ENCODE assay signal across 19 cellular contexts in the genomic region with DNA sequence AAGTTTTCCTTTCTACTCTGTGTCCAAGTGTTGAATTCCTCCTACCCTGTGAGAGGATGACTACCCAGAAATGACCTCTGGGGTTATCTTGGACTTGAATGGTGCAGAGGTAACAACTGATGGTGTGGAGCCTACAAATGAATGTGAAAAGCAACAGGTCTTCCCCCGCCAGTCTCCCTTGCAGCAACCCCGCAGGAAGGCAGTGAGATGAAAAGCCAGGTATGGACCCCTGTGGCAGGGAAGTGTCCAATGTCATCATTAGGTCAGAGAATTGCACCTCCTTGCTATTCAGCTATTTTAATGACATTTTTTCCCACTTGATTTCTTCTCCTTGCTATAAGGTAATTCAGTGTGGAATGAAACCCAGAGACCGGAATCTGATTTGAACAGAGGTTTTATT.
"Had no signal": no experiment of that assay in that cellular context is flagged by ENCODE, and none has a peak within 500 bp of the region (broad histone marks: within the 10 kb centered on the region; RNA-seq: fewer than 3 reads in every experiment).

No MANE protein-coding gene starts in this region.

- H3K36me3 ChIP-seq: heart left ventricle, neutrophil, sigmoid colon, stomach, thyroid gland, upper lobe of left lung, vagina had no signal

- H3K36me3 Mint-ChIP-seq: activated CD4-positive, alpha-beta memory T cell treated with anti-CD3 and anti-CD28 coated beads for 36 hours; activated naive CD4-positive, alpha-beta T cell treated with anti-CD3 and anti-CD28 coated beads, Interleukin-2, amount 50 U/mL, for 24 hours; stimulated activated naive B cell treated with anti-CD40 and anti-IgM and Interleukin-4, amounts not matched to agents 10 μg/mL and 1 μg/mL and 100 μg/mL, for 72 hours had no signal

- H3K9me3 Mint-ChIP-seq: activated CD4-positive, alpha-beta memory T cell treated with anti-CD3 and anti-CD28 coated beads for 36 hours; activated naive CD4-positive, alpha-beta T cell treated with anti-CD3 and anti-CD28 coated beads, Interleukin-2, amount 50 U/mL, for 24 hours; activated naive CD8-positive, alpha-beta T cell treated with anti-CD3 and anti-CD28 coated beads, Interleukin-2, amount 50 U/mL, for 24 hours; activated T-cell treated with anti-CD3 and anti-CD28 coated beads, Interleukin-2, amount 50 U/mL, for 24 hours; activated T-helper 17 cell treated with anti-CD3 and anti-CD28 coated beads, Interleukin-2, amount 50 U/mL, for 72 hours; effector memory CD8-positive, alpha-beta T cell; nephron progenitor cell; stimulated activated naive B cell treated with anti-CD40 and anti-IgM and Interleukin-4, amounts not matched to agents 10 μg/mL and 1 μg/mL and 100 μg/mL, for 72 hours had no signal

- H3K4me3 ChIP-seq: heart left ventricle, sigmoid colon, stomach, thyroid gland, upper lobe of left lung, vagina had no signal

- H3K9me3 ChIP-seq: neutrophil, sigmoid colon, stomach, thyroid gland, upper lobe of left lung, vagina had no signal

- H3K27ac ChIP-seq: heart left ventricle, neutrophil, sigmoid colon, stomach, thyroid gland, upper lobe of left lung, vagina, VCaP had no signal

- H3K27me3 ChIP-seq: thyroid gland, vagina had no signal

- H3K27ac Mint-ChIP-seq: activated CD4-positive, alpha-beta memory T cell treated with anti-CD3 and anti-CD28 coated beads for 36 hours; activated naive CD8-positive, alpha-beta T cell treated with anti-CD3 and anti-CD28 coated beads, Interleukin-2, amount 50 U/mL, for 24 hours; activated T-cell treated with anti-CD3 and anti-CD28 coated beads, Interleukin-2, amount 50 U/mL, for 24 hours; activated T-helper 17 cell treated with anti-CD3 and anti-CD28 coated beads, Interleukin-2, amount 50 U/mL, for 72 hours; effector memory CD8-positive, alpha-beta T cell; nephron progenitor cell; progenitor cell of endocrine pancreas; stimulated activated naive B cell treated with anti-CD40 and anti-IgM and Interleukin-4, amounts not matched to agents 10 μg/mL and 1 μg/mL and 100 μg/mL, for 72 hours had no signal

- H3K4me3 Mint-ChIP-seq: activated CD4-positive, alpha-beta memory T cell treated with anti-CD3 and anti-CD28 coated beads for 36 hours; activated naive CD4-positive, alpha-beta T cell treated with anti-CD3 and anti-CD28 coated beads, Interleukin-2, amount 50 U/mL, for 24 hours; activated naive CD8-positive, alpha-beta T cell treated with anti-CD3 and anti-CD28 coated beads, Interleukin-2, amount 50 U/mL, for 24 hours; activated T-cell treated with anti-CD3 and anti-CD28 coated beads, Interleukin-2, amount 50 U/mL, for 24 hours; effector memory CD8-positive, alpha-beta T cell; nephron progenitor cell; stimulated activated naive B cell treated with anti-CD40 and anti-IgM and Interleukin-4, amounts not matched to agents 10 μg/mL and 1 μg/mL and 100 μg/mL, for 72 hours had no signal

- ATAC-seq: activated CD4-positive, CD25-positive, alpha-beta regulatory T cell treated with anti-CD3 and anti-CD28 coated beads, Interleukin-2, amount 50 U/mL, for 24 hours; activated naive CD8-positive, alpha-beta T cell treated with anti-CD3 and anti-CD28 coated beads, Interleukin-2, amount 50 U/mL, for 24 hours; activated T-helper 17 cell treated with anti-CD3 and anti-CD28 coated beads, Interleukin-2, amount 50 U/mL, for 72 hours; stimulated activated naive B cell treated with anti-CD40 and anti-IgM and Interleukin-4, amounts not matched to agents 10 μg/mL and 1 μg/mL and 100 μg/mL, for 72 hours had no signal

- DNase-seq: cortex of kidney, sigmoid colon had no signal
